1 cellular context compared by ENCODE assay signal in genomic region chr5:159061186-159061796, GRCh38.
TF ChIP-seq lines count a peak whose summit lies in the region.

No MANE protein-coding gene starts in this region.

TF ChIP-seq in K562, 482 proteins besides CTCF, POLR2A, EP300 and RAD21 (continued from another document):
- no peak for TF ChIP-seq AFF4 (CRISPR knock-in tag; IDR thresholded peaks at IDR 0.05)
- no peak for TF ChIP-seq USF1 (CRISPR knock-in tag; IDR thresholded peaks at IDR 0.05)
